ENCODE assay signal across 10 cellular contexts in genomic region chr3:196604548-196604947, GRCh38. TPM values are rescaled to one million over a fixed set of nuclear protein-coding genes. Genes with fewer than 3 reads are reported as not detected.
DNase-seq lines count a peak whose midpoint lies in the region; ATAC-seq and TF ChIP-seq lines count a peak whose summit lies in the region.
"Had no signal": no experiment of that assay in that cellular context is flagged by ENCODE, and none has a peak within 500 bp of the region (broad histone marks: within the 10 kb centered on the region; RNA-seq: fewer than 3 reads in every experiment).

No MANE protein-coding gene starts in this region.

- intact Hi-C loops in CD14-positive monocyte (cut with micrococcal nuclease), result no loop called here

- no peaks in the 10 kb centered on the region for H3K36me3 Mint-ChIP-seq in CD14-positive monocyte

- peak overlapping the region in 1 of 2 donors; percentile 72 for H3K4me3 Mint-ChIP-seq in CD14-positive monocyte

- H3K27ac Mint-ChIP-seq in CD14-positive monocyte, result no peak overlapping the region

- H3K4me3 ChIP-seq in GM12864 (ENCODE audit: low read depth, low read length), result no peak overlapping the region

- TF ChIP-seq CTCF in GM12864 (IDR thresholded peaks at IDR 0.05; ENCODE audit: low read depth, low read length, missing control alignments) (peak; percentile 6), GM13977 (IDR thresholded peaks at IDR 0.05; ENCODE audit: extremely low read depth, insufficient read depth, missing control alignments) (no peak), CD14-positive monocyte (IDR thresholded peaks at IDR 0.05) (no peak)

- H3K4me1 Mint-ChIP-seq in CD14-positive monocyte, result peaks cover 12% of the 10 kb centered on the region

- no peak for ATAC-seq in GM19395 (IDR thresholded peaks at IDR 0.05; ENCODE audit: unreplicated experiment)

- peaks cover 2% of the 10 kb centered on the region in 3 donors for H3K27me3 Mint-ChIP-seq in CD14-positive monocyte (ENCODE audit: low read depth in 3 of 3)

- DNase-seq in GM12864 (ENCODE audit: low read depth), result peak; percentile 36
- DNase-seq in RPMI8226, result peak; percentile 55
- DNase-seq in activated T-helper 1 cell treated with Interleukin-2 at 50 U/mL for 16 hours (ENCODE audit: low read depth), result peak; percentile 37
- peak; percentile 33 for DNase-seq in stimulated activated CD4-positive, alpha-beta T cell treated with anti-CD3 and anti-CD28 coated beads, Interleukin-12 subunit alpha, Interleukin-12 subunit beta, amount 100 ng/mL, for 4 hours
- no peak for DNase-seq in NCI-H187 (lab: John Stamatoyannopoulos, UW)
- DNase-seq in GM13977 (ENCODE audit: low spot score), result no peak
- DNase-seq in CD14-positive monocyte (ENCODE audit: low spot score), result no peak
- DNase-seq: cortex of kidney, NCI-H1930 had no signal

- in situ Hi-C loops in GM13977 (cut with MboI; ENCODE audit: low pct_unique_long_range_greater_than_20kb, low sequenced_read_pairs, unreplicated experiment), result no loop called here

- peaks cover 0 to 3% (median 0%) of the 10 kb centered on the region in 7 donors for H3K9me3 Mint-ChIP-seq in CD14-positive monocyte

RNA-seq across cellular contexts. Expression of gene NRROS, which starts 34.9 kb away (rescaled TPM):
- 1 to 10 TPM; 5.9 to 7.5 TPM for polyA plus RNA-seq in CD14-positive monocyte

RNA-seq across cellular contexts. Expression of gene FBXO45, which starts 36.1 kb away (rescaled TPM):
- 1 to 10 TPM; 1.8 to 2.8 TPM for polyA plus RNA-seq in CD14-positive monocyte

RNA-seq across cellular contexts. Expression of gene WDR53, which starts 36.2 kb away (rescaled TPM):
- polyA plus RNA-seq in CD14-positive monocyte, result 1 to 10 TPM; 4.1 to 6.7 TPM

Comparison
In these comparisons a context has a peak if more than half of its experiments do, and no peak if none do; other contexts are left out.
1. DNase-seq: peak in GM12864 (single experiment), RPMI8226 (single experiment), activated T-helper 1 cell treated with Interleukin-2 at 50 U/mL for 16 hours (single experiment) and stimulated activated CD4-positive, alpha-beta T cell treated with anti-CD3 and anti-CD28 coated beads, Interleukin-12 subunit alpha, Interleukin-12 subunit beta, amount 100 ng/mL, for 4 hours (single experiment); none in NCI-H187 (0 of 2), GM13977 (single experiment) and CD14-positive monocyte (single experiment).